9 cellular contexts compared by ENCODE assay signal in genomic region chr1:223731076-223731770, GRCh38. TPM values are rescaled to one million over a fixed set of nuclear protein-coding genes. Genes with fewer than 3 reads are reported as not detected.
DNase-seq lines count a peak whose midpoint lies in the region; TF ChIP-seq lines count a peak whose summit lies in the region.
"Had no signal": no experiment of that assay in that cellular context is flagged by ENCODE, and none has a peak within 500 bp of the region (broad histone marks: within the 10 kb centered on the region; RNA-seq: fewer than 3 reads in every experiment).

No MANE protein-coding gene starts in this region.

- H3K4me3 Mint-ChIP-seq in activated naive CD4-positive, alpha-beta T cell treated with anti-CD3 and anti-CD28 coated beads, Interleukin-2, amount 10 ng/mL, durations not matched to agents 7 days and 5 days, result no peak overlapping the region
- H3K4me3 Mint-ChIP-seq in activated naive CD4-positive, alpha-beta T cell treated with anti-CD3 and anti-CD28 coated beads for 36 hours, result no peak overlapping the region

- H3K36me3 ChIP-seq in mesenchymal stem cell (ENCODE audit: control insufficient read depth in 1 of 2, insufficient read depth in 2 of 2, low read depth in 1 of 2, low read length in 2 of 2), result peaks cover 28 to 36% of the 10 kb centered on the region in 2 experiments

- H2AFZ ChIP-seq in mesenchymal stem cell (ENCODE audit: low read depth, low read length), result no peak overlapping the region

- peak; percentile 4 for TF ChIP-seq CTCF in choroid plexus epithelial cell (conservative IDR thresholded peaks at IDR 0.05; ENCODE audit: low read depth, low read length)

- peaks cover 53% of the 10 kb centered on the region for H3K4me1 Mint-ChIP-seq in activated naive CD4-positive, alpha-beta T cell treated with anti-CD3 and anti-CD28 coated beads, Interleukin-2, amount 10 ng/mL, durations not matched to agents 7 days and 5 days
- H3K4me1 Mint-ChIP-seq in activated naive CD4-positive, alpha-beta T cell treated with anti-CD3 and anti-CD28 coated beads for 36 hours (ENCODE audit: low read depth), result peaks cover 24% of the 10 kb centered on the region

- no peak overlapping the region for H3K4me3 ChIP-seq in choroid plexus epithelial cell (ENCODE audit: low read depth, low read length)
- peak overlapping the region in 1 of 2 experiments; percentile 46 for H3K4me3 ChIP-seq in mesenchymal stem cell (ENCODE audit: insufficient read depth in 1 of 2, low read depth in 1 of 2, low read length in 2 of 2)

- peaks cover 48% of the 10 kb centered on the region for H3K4me1 ChIP-seq in mesenchymal stem cell (ENCODE audit: control insufficient read depth, insufficient read depth, low read depth, low read length)

- intact Hi-C loops in activated naive CD4-positive, alpha-beta T cell treated with anti-CD3 and anti-CD28 coated beads for 36 hours (cut with micrococcal nuclease), result no loop called here

- H3K27me3 ChIP-seq in mesenchymal stem cell (ENCODE audit: control insufficient read depth in 1 of 2, insufficient read depth in 1 of 2, low read length in 2 of 2), result no peaks in the 10 kb centered on the region

- DNase-seq in activated naive CD4-positive, alpha-beta T cell treated with anti-CD3 and anti-CD28 coated beads, Interleukin-2, amount 10 ng/mL, durations not matched to agents 7 days and 5 days, result no peak
- DNase-seq in activated naive CD4-positive, alpha-beta T cell treated with anti-CD3 and anti-CD28 coated beads for 36 hours, result no peak
- DNase-seq in choroid plexus epithelial cell (ENCODE audit: low read depth) (peak; percentile 92), mesenchymal stem cell (peak; percentile 88), ureter (ENCODE audit: low spot score) (peak; percentile 67), NCI-H187 (lab: John Stamatoyannopoulos, UW) (no peak), cortex of kidney (lab: John Stamatoyannopoulos, UW) (no peak)
- no peak for DNase-seq in stimulated activated CD8-positive, alpha-beta memory T cell treated with anti-CD3 and anti-CD28 coated beads, Interleukin-4, amount 100 ng/mL, for 48 hours
- DNase-seq: NCI-H1048 had no signal

- peak overlapping the region; percentile 60 for H2BK15ac ChIP-seq in mesenchymal stem cell (ENCODE audit: low read depth, poor library complexity, severe bottlenecking)

- peak overlapping the region; percentile 97 for H4K91ac ChIP-seq in mesenchymal stem cell (ENCODE audit: low read length)

- peak overlapping the region in 1 of 2 experiments; percentile 88 for H3K14ac ChIP-seq in mesenchymal stem cell (ENCODE audit: low read length in 2 of 2)

- peak overlapping the region; percentile 45 for H4K8ac ChIP-seq in mesenchymal stem cell (ENCODE audit: low read length)

- no peaks in the 10 kb centered on the region for H3K9me3 ChIP-seq in mesenchymal stem cell (ENCODE audit: control insufficient read depth, low read length)

- H3K36me3 Mint-ChIP-seq in activated naive CD4-positive, alpha-beta T cell treated with anti-CD3 and anti-CD28 coated beads, Interleukin-2, amount 10 ng/mL, durations not matched to agents 7 days and 5 days, result peaks cover 66% of the 10 kb centered on the region
- peaks cover 6% of the 10 kb centered on the region for H3K36me3 Mint-ChIP-seq in activated naive CD4-positive, alpha-beta T cell treated with anti-CD3 and anti-CD28 coated beads for 36 hours (ENCODE audit: low read depth)

- H3K27me3 Mint-ChIP-seq in activated naive CD4-positive, alpha-beta T cell treated with anti-CD3 and anti-CD28 coated beads, Interleukin-2, amount 10 ng/mL, durations not matched to agents 7 days and 5 days, result no peaks in the 10 kb centered on the region
- no peaks in the 10 kb centered on the region for H3K27me3 Mint-ChIP-seq in activated naive CD4-positive, alpha-beta T cell treated with anti-CD3 and anti-CD28 coated beads for 36 hours (ENCODE audit: low read depth)

- no peaks in the 10 kb centered on the region for H3K79me1 ChIP-seq in mesenchymal stem cell (replicated peaks; ENCODE audit: low read length, poor library complexity, severe bottlenecking)

- H3K18ac ChIP-seq in mesenchymal stem cell (ENCODE audit: low read depth in 1 of 2, low read length in 2 of 2), result peak overlapping the region; percentile 71 to 90

- H3K4ac ChIP-seq in mesenchymal stem cell (ENCODE audit: low read depth in 1 of 2, low read length in 2 of 2), result peak overlapping the region; percentile 55 to 76

- no peaks in the 10 kb centered on the region for H3K9me3 Mint-ChIP-seq in activated naive CD4-positive, alpha-beta T cell treated with anti-CD3 and anti-CD28 coated beads, Interleukin-2, amount 10 ng/mL, durations not matched to agents 7 days and 5 days
- H3K9me3 Mint-ChIP-seq in activated naive CD4-positive, alpha-beta T cell treated with anti-CD3 and anti-CD28 coated beads for 36 hours, result no peaks in the 10 kb centered on the region

- H2AK5ac ChIP-seq in mesenchymal stem cell (ENCODE audit: low read length, severe bottlenecking), result peak overlapping the region; percentile 91

- H3K27ac ChIP-seq in mesenchymal stem cell (ENCODE audit: low read length, poor library complexity, severe bottlenecking), result peak overlapping the region; percentile 82

- H2BK12ac ChIP-seq in mesenchymal stem cell (ENCODE audit: low read length in 2 of 2), result peak overlapping the region; percentile 51 to 81

- WGBS in mesenchymal stem cell, result 45% methylated on average over 13 of the region's 13 CpGs

- peak overlapping the region; percentile 85 for H3K9ac ChIP-seq in mesenchymal stem cell (ENCODE audit: low read length)

- peak overlapping the region; percentile 54 for H2BK5ac ChIP-seq in mesenchymal stem cell (ENCODE audit: low read depth, low read length, poor library complexity, severe bottlenecking)

- H2BK120ac ChIP-seq in mesenchymal stem cell (ENCODE audit: low read depth, low read length), result peak overlapping the region; percentile 29

- H3K4me2 ChIP-seq in mesenchymal stem cell (ENCODE audit: low read length, poor library complexity, severe bottlenecking), result no peak overlapping the region

- H3K23ac ChIP-seq in mesenchymal stem cell (ENCODE audit: low read length in 2 of 2), result no peak overlapping the region

- H3K27ac Mint-ChIP-seq in activated naive CD4-positive, alpha-beta T cell treated with anti-CD3 and anti-CD28 coated beads, Interleukin-2, amount 10 ng/mL, durations not matched to agents 7 days and 5 days, result peak overlapping the region; percentile 12
- H3K27ac Mint-ChIP-seq in activated naive CD4-positive, alpha-beta T cell treated with anti-CD3 and anti-CD28 coated beads for 36 hours, result no peak overlapping the region

- CTCF ChIA-PET in activated naive CD4-positive, alpha-beta T cell treated with anti-CD3 and anti-CD28 coated beads, Interleukin-2, amount 10 ng/mL, durations not matched to agents 7 days and 5 days (lab: Charles Lee), result interaction anchor here (1.4 kb wide), 1 partner anchor 18 kb away, joined by 4 read pairs; no protein-coding TSS in a partner anchor
- CTCF ChIA-PET in activated naive CD4-positive, alpha-beta T cell treated with anti-CD3 and anti-CD28 coated beads for 36 hours (lab: Charles Lee), result interaction anchor here (0.7 to 1.8 kb wide), 2 partner anchors 18 to 32 kb away, joined by 4 to 5 read pairs; no protein-coding TSS in a partner anchor

RNA-seq across cellular contexts. Expression of gene CAPN2, which starts 18.9 kb away (rescaled TPM):
- total RNA-seq in activated naive CD4-positive, alpha-beta T cell treated with anti-CD3 and anti-CD28 coated beads for 36 hours, result 10 to 100 TPM; 17.0 to 19.5 TPM
- 247 TPM for polyA plus RNA-seq in mesenchymal stem cell (2013, experiment 1 of 2)
- 249 TPM for polyA plus RNA-seq in mesenchymal stem cell (2013, experiment 2 of 2)
- 151 TPM for total RNA-seq in ureter

Comparison
In these comparisons a context has a peak if more than half of its experiments do, and no peak if none do; other contexts are left out.
1. DNase-seq: peak in choroid plexus epithelial cell (single experiment), mesenchymal stem cell (single experiment) and ureter (single experiment); none in activated naive CD4-positive, alpha-beta T cell treated with anti-CD3 and anti-CD28 coated beads, Interleukin-2, amount 10 ng/mL, durations not matched to agents 7 days and 5 days (single experiment), activated naive CD4-positive, alpha-beta T cell treated with anti-CD3 and anti-CD28 coated beads for 36 hours (single experiment), NCI-H187 (0 of 2), cortex of kidney (single experiment) and stimulated activated CD8-positive, alpha-beta memory T cell treated with anti-CD3 and anti-CD28 coated beads, Interleukin-4, amount 100 ng/mL, for 48 hours (single experiment).